ENCODE assay signal across 19 cellular contexts in the genomic region with DNA sequence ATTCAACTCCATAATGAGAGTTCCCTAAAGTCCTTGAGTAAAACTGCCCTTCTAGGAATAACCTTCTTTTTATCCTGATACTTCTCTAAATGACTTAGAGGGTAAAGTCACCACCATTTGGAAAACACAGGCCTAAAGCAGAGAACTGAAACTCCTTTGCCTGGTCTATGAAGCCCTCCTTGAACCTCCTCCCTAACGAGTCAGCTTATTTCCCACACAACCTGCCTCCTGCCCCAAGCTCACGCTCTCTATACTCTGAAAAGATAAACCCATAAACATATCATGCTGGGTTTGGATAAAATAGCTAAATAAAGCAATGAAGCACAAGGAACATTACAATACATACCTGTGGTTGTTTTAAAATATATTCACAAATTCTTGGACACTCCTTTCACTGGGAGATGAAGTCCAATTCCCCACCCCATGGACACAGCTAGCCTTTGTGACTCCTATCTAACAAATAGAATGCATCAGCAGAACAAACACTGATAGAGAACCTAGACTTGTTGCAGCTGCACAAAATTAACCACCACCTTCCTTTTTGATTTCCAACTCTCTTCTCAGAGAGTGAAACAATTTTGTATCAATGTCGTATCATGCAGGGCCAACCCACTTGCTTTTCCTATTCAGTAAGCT.
DNase-seq lines count a peak whose midpoint lies in the region; ATAC-seq, FAIRE-seq and TF ChIP-seq lines count a peak whose summit lies in the region.
"Had no signal": no experiment of that assay in that cellular context is flagged by ENCODE, and none has a peak within 500 bp of the region (broad histone marks: within the 10 kb centered on the region; RNA-seq: fewer than 3 reads in every experiment).

No MANE protein-coding gene starts in this region.

- H3K23ac ChIP-seq in neuronal stem cell (ENCODE audit: low read depth, low read length, poor library complexity) = no peak overlapping the region

- H3K27ac ChIP-seq in A549 (no peak overlapping the region), astrocyte (ENCODE audit: low read depth, low read length) (no peak overlapping the region), neuronal stem cell (replicated peaks; ENCODE audit: low read length) (no peak overlapping the region), uterus (no peak overlapping the region)
- H3K27ac ChIP-seq: BLaER1, RWPE1 had no signal

- H4K8ac ChIP-seq in neuronal stem cell (ENCODE audit: low read depth, low read length) = no peak overlapping the region

- H3K9me3 ChIP-seq in A549 (no peaks in the 10 kb centered on the region), astrocyte (ENCODE audit: insufficient read depth, low read depth, low read length) (no peaks in the 10 kb centered on the region), neuronal stem cell (replicated peaks in 1 of 2; ENCODE audit: control insufficient read depth in 2 of 2, insufficient read depth in 1 of 2, low read depth in 1 of 2, low read length in 2 of 2) (peaks cover 0 to 10% of the 10 kb centered on the region in 2 donors), uterus (no peaks in the 10 kb centered on the region)
- H3K9me3 ChIP-seq: BLaER1 had no signal

- 88% methylated on average over 3 of the region's 3 CpGs for WGBS in A549 (ENCODE audit: missing lambda C conversion rate)
- WGBS in neuronal stem cell (ENCODE audit: extremely low coverage in 2 of 2, insufficient read length in 2 of 2, insufficient replicate concordance in 1 of 2), 2 donors = no CpG with 5 or more reads among the region's 3 CpGs

- TF ChIP-seq RAD21 in A549 (conservative IDR thresholded peaks at IDR 0.05 in 1 of 2, IDR thresholded peaks at IDR 0.05 in 1 of 2) = no peak

- no peak overlapping the region for H4K91ac ChIP-seq in neuronal stem cell (ENCODE audit: low read depth, low read length, poor library complexity)

- no peaks in the 10 kb centered on the region for H3K79me2 ChIP-seq in astrocyte (ENCODE audit: insufficient read depth, low read length)

- no peak overlapping the region for H3K4me3 Mint-ChIP-seq in astrocyte (ENCODE audit: unreplicated experiment)
- H3K4me3 Mint-ChIP-seq: CD8-positive, alpha-beta memory T cell; IgD-negative memory B cell had no signal

- FAIRE-seq in A549 (lab: Jason Lieb, UNC) (no peak), astrocyte (lab: Jason Lieb, UNC) (no peak)
- FAIRE-seq: A204.1, H54, HTR-8/SVneo had no signal

- no peaks in the 10 kb centered on the region for H3K36me3 Mint-ChIP-seq in astrocyte (ENCODE audit: low read depth, unreplicated experiment)
- H3K36me3 Mint-ChIP-seq: CD8-positive, alpha-beta memory T cell; IgD-negative memory B cell had no signal

- no peaks in the 10 kb centered on the region for H3K9me3 Mint-ChIP-seq in astrocyte (ENCODE audit: unreplicated experiment)
- H3K9me3 Mint-ChIP-seq: CD8-positive, alpha-beta memory T cell; IgD-negative memory B cell had no signal

- ATAC-seq in A549 (no peak), HG02623 (IDR thresholded peaks at IDR 0.05; ENCODE audit: unreplicated experiment) (no peak)

- no peak overlapping the region for H2AK5ac ChIP-seq in neuronal stem cell (ENCODE audit: low read depth, low read length)

- intact Hi-C loops in head of caudate nucleus (cut with DNase I) = no loop called here
- intact Hi-C loops in uterus (cut with DNase I; ENCODE audit: low total_unique reads) = no loop called here

- H3K4me2 ChIP-seq in A549 (peak overlapping the region; percentile 16; the same call in 1 of the 3 replicates), astrocyte (ENCODE audit: low read length) (no peak overlapping the region), neuronal stem cell (ENCODE audit: insufficient read depth, low read length, poor library complexity, severe bottlenecking) (no peak overlapping the region)
- H3K4me2 ChIP-seq: BLaER1 had no signal

- H2BK12ac ChIP-seq in neuronal stem cell (ENCODE audit: low read length) = no peak overlapping the region

- H3K18ac ChIP-seq in neuronal stem cell (ENCODE audit: low read length) = no peak overlapping the region

- H3K14ac ChIP-seq in neuronal stem cell (ENCODE audit: low read length) = no peak overlapping the region

- H2AFZ ChIP-seq in astrocyte (ENCODE audit: low read depth, low read length) (no peak overlapping the region), neuronal stem cell (ENCODE audit: low read length) (peak overlapping the region; percentile 8)

- H3K27me3 ChIP-seq in astrocyte (ENCODE audit: insufficient read depth, low read length) = no peaks in the 10 kb centered on the region
- H3K27me3 ChIP-seq in neuronal stem cell (ENCODE audit: control insufficient read depth in 3 of 3, insufficient read depth in 3 of 3, low read depth in 1 of 3, low read length in 3 of 3) = no peaks in the 10 kb centered on the region
- H3K27me3 ChIP-seq in uterus = no peaks in the 10 kb centered on the region
- H3K27me3 ChIP-seq: BLaER1 had no signal

- H3K4me3 ChIP-seq in A549 (no peak overlapping the region), astrocyte (ENCODE audit: insufficient read depth, low read depth, low read length) (no peak overlapping the region), neuronal stem cell (ENCODE audit: low read length in 2 of 2) (peak overlapping the region in 1 of 2 donors; percentile 64), uterus (no peak overlapping the region)
- H3K4me3 ChIP-seq in Jurkat, Clone E6-1 (ENCODE audit: low read length) = no peak overlapping the region
- H3K4me3 ChIP-seq: BLaER1 had no signal

- TF ChIP-seq EP300 in A549 (IDR thresholded peaks at IDR 0.05) = no peak

- H3K36me3 ChIP-seq in astrocyte (ENCODE audit: insufficient read depth, low read length) (no peaks in the 10 kb centered on the region), neuronal stem cell (replicated peaks in 1 of 2; ENCODE audit: control insufficient read depth in 2 of 2, insufficient read depth in 2 of 2, low read length in 2 of 2) (peaks cover 0 to 18% of the 10 kb centered on the region in 2 donors), uterus (no peaks in the 10 kb centered on the region)
- H3K36me3 ChIP-seq: BLaER1 had no signal

- no peak overlapping the region for H3K27ac Mint-ChIP-seq in astrocyte (ENCODE audit: unreplicated experiment)
- H3K27ac Mint-ChIP-seq: CD8-positive, alpha-beta memory T cell; IgD-negative memory B cell had no signal

- H3K9ac ChIP-seq in astrocyte (ENCODE audit: low read length) = no peak overlapping the region
- no peak overlapping the region for H3K9ac ChIP-seq in neuronal stem cell (ENCODE audit: low read depth, low read length, poor library complexity)
- H3K9ac ChIP-seq: BLaER1 had no signal

- TF ChIP-seq POLR2A in A549 (IDR thresholded peaks at IDR 0.05; ENCODE audit: low read length) = no peak
- no peak for TF ChIP-seq POLR2A in uterus (IDR thresholded peaks at IDR 0.05)

- POLR2A ChIA-PET in A549 (lab: Yijun Ruan, JAX) = no interaction called here

- H3K79me1 ChIP-seq in neuronal stem cell (ENCODE audit: low read depth, low read length) = no peaks in the 10 kb centered on the region

- H3K27me3 Mint-ChIP-seq in astrocyte (ENCODE audit: low read depth, unreplicated experiment) = no peaks in the 10 kb centered on the region
- H3K27me3 Mint-ChIP-seq: IgD-negative memory B cell had no signal

- H3K4ac ChIP-seq in neuronal stem cell (ENCODE audit: low read length) = no peak overlapping the region

- peaks cover 15% of the 10 kb centered on the region; the same call in 2 of the 3 replicates for H3K4me1 ChIP-seq in A549
- H3K4me1 ChIP-seq in astrocyte (ENCODE audit: insufficient read depth, low read length) = no peaks in the 10 kb centered on the region
- peaks cover 17 to 29% of the 10 kb centered on the region in 2 donors for H3K4me1 ChIP-seq in neuronal stem cell (ENCODE audit: control insufficient read depth in 2 of 2, insufficient read depth in 1 of 2, low read depth in 1 of 2, low read length in 2 of 2)
- no peaks in the 10 kb centered on the region for H3K4me1 ChIP-seq in uterus
- H3K4me1 ChIP-seq: BLaER1 had no signal

- H2BK15ac ChIP-seq in neuronal stem cell (ENCODE audit: low read length) = no peak overlapping the region

- CTCF ChIA-PET in A549 (lab: Yijun Ruan, JAX) = interaction anchor here (1.3 kb wide), 1 partner anchor 264 kb away, joined by 3 read pairs; no protein-coding TSS in a partner anchor

- TF ChIP-seq CTCF in A549 (IDR thresholded peaks at IDR 0.05) = no peak
- no peak for TF ChIP-seq CTCF in astrocyte (IDR thresholded peaks at IDR 0.05; ENCODE audit: insufficient read depth, low read depth, low read length)
- TF ChIP-seq CTCF in uterus (IDR thresholded peaks at IDR 0.05) = no peak

- no peak overlapping the region for H2BK120ac ChIP-seq in neuronal stem cell (ENCODE audit: low read depth, low read length)

- peaks cover 5% of the 10 kb centered on the region for H3K4me1 Mint-ChIP-seq in astrocyte (ENCODE audit: low read depth, unreplicated experiment)
- H3K4me1 Mint-ChIP-seq: CD8-positive, alpha-beta memory T cell; IgD-negative memory B cell had no signal

- H4K20me1 ChIP-seq in astrocyte (ENCODE audit: insufficient read depth, low read length) = no peaks in the 10 kb centered on the region
- H4K20me1 ChIP-seq: BLaER1 had no signal

- H2BK5ac ChIP-seq in neuronal stem cell (ENCODE audit: low read length) = no peak overlapping the region

- no peak for DNase-seq in A549 (ENCODE audit: low read depth in 1 of 2, low spot score in 1 of 2)
- peak; percentile 18 for DNase-seq in Jurkat, Clone E6-1 (ENCODE audit: low read depth, low spot score)
- peak; percentile 18 for DNase-seq in astrocyte (ENCODE audit: low read depth)
- DNase-seq in neuronal stem cell (ENCODE audit: low spot score) = no peak
- DNase-seq in NCI-H526 (lab: John Stamatoyannopoulos, UW) = no peak
- no peak for DNase-seq in head of caudate nucleus
- DNase-seq in uterus = no peak
- DNase-seq: CD8-positive, alpha-beta memory T cell; NCI-H1417; NCI-H187; NCI-H226; NCI-H524 had no signal

TF ChIP-seq in A549, 52 proteins besides CTCF, POLR2A, EP300 and RAD21 (continues in another document):
- TF ChIP-seq CHD2 (IDR thresholded peaks at IDR 0.05; ENCODE audit: low read length, partially characterized antibody) (no peak), RNF2 (IDR thresholded peaks at IDR 0.05; ENCODE audit: borderline replicate concordance, low read depth) (no peak), CEBPB (IDR thresholded peaks at IDR 0.05) (no peak), MAZ (IDR thresholded peaks at IDR 0.05; ENCODE audit: borderline replicate concordance, low read depth, low read length) (no peak), USF2 (IDR thresholded peaks at IDR 0.05) (no peak), CBX8 (IDR thresholded peaks at IDR 0.05) (no peak), HOXA7 (CRISPR knock-in tag; IDR thresholded peaks at IDR 0.05) (no peak)
- TF ChIP-seq, protein P1, sequence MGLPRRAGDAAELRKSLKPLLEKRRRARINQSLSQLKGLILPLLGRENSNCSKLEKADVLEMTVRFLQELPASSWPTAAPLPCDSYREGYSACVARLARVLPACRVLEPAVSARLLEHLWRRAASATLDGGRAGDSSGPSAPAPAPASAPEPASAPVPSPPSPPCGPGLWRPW (IDR thresholded peaks at IDR 0.05) = no peak

Comparison
In these comparisons a context has a peak if more than half of its experiments do, and no peak if none do; other contexts are left out.
1. DNase-seq: peak in Jurkat, Clone E6-1 (single experiment) and astrocyte (single experiment); none in A549 (0 of 2), neuronal stem cell (single experiment), NCI-H526 (0 of 2), head of caudate nucleus (0 of 42) and uterus (0 of 2).